In genomic region chr5:107263387-107264003, GRCh38 we compare ENCODE assay signal across 12 cellular contexts.
DNase-seq lines count a peak whose midpoint lies in the region; ATAC-seq, FAIRE-seq and TF ChIP-seq lines count a peak whose summit lies in the region.
"Had no signal": no experiment of that assay in that cellular context is flagged by ENCODE, and none has a peak within 500 bp of the region (broad histone marks: within the 10 kb centered on the region; RNA-seq: fewer than 3 reads in every experiment).

No MANE protein-coding gene starts in this region.

- FAIRE-seq in GM12878 (lab: Jason Lieb, UNC) (no peak), H54 (lab: Jason Lieb, UNC) (no peak)
- FAIRE-seq: endothelial cell of umbilical vein had no signal

- no peaks in the 10 kb centered on the region for H4K20me1 ChIP-seq in GM12878 (ENCODE audit: control insufficient read depth, insufficient read depth)

- TF ChIP-seq CTCF in GM12878 (IDR thresholded peaks at IDR 0.05 in 2 of 3, conservative IDR thresholded peaks at IDR 0.05 in 1 of 3; ENCODE audit: control insufficient read depth in 2 of 3, extremely low read depth in 1 of 3, insufficient read depth in 1 of 3, low read depth in 3 of 3, low read length in 3 of 3) = no peak

- intact Hi-C loops in GM12878 (cut with micrococcal nuclease; ENCODE audit: unreplicated experiment) = loop anchor here (2.0 kb wide), 1 partner anchor 31 kb away; no protein-coding TSS in a partner anchor

- TF ChIP-seq POLR2A in GM12878 (IDR thresholded peaks at IDR 0.05; ENCODE audit: low read depth, low read length) (no peak), H54 (IDR thresholded peaks at IDR 0.05; ENCODE audit: low read depth, low read length) (no peak)

- SMC1A ChIA-PET in GM12878 (lab: Charles Lee; ENCODE audit: uncharacterized antibody, unreplicated experiment) = interaction anchor here (0.6 to 4.9 kb wide), 32 partner anchors 8 to 365 kb away, joined by 3 to 44 read pairs (median 4); no protein-coding TSS in a partner anchor

- in situ Hi-C loops in GM12878 (cut with MboI) = no loop called here

- no TSS peak for BruUV-seq in GM12878 (replicated peaks; lab: Mats Ljungman, UMichigan)

- no peak overlapping the region; the same call in 1 of the 2 replicates for H3K4me3 ChIP-seq in GM12878
- H3K4me3 ChIP-seq: skin epidermis had no signal

- peak; percentile 65 for ATAC-seq in GM18499 (IDR thresholded peaks at IDR 0.05; ENCODE audit: insufficient read depth, unreplicated experiment)
- ATAC-seq in GM19463 (IDR thresholded peaks at IDR 0.05; ENCODE audit: unreplicated experiment) = peak; percentile 68
- ATAC-seq in HG02943 (IDR thresholded peaks at IDR 0.05; ENCODE audit: low read depth, unreplicated experiment) = peak; percentile 84
- ATAC-seq in GM12878 = peak; percentile 87
- ATAC-seq in HG02970 (IDR thresholded peaks at IDR 0.05; ENCODE audit: low FRiP score, unreplicated experiment) = no peak

- H3K27ac ChIP-seq in GM12878 (ENCODE audit: control insufficient read depth, insufficient read depth) = no peak overlapping the region

- H3K9me3 ChIP-seq in GM12878 (replicated peaks; ENCODE audit: control insufficient read depth, insufficient read depth, low read length) = peaks cover 12% of the 10 kb centered on the region

- H2AFZ ChIP-seq in GM12878 (ENCODE audit: control insufficient read depth, low read depth, low read length) = peak overlapping the region; percentile 54

- H3K4me1 ChIP-seq in GM12878 (ENCODE audit: control insufficient read depth, insufficient read depth, low read length) = peaks cover 15% of the 10 kb centered on the region; the same call in 1 of the 2 replicates

- peak; percentile 73 for DNase-seq in GM12878 (ENCODE audit: low read depth, low spot score)
- no peak for DNase-seq in H54 (ENCODE audit: insufficient read length, low spot score)
- DNase-seq in NCI-H510A treated with DMSO at 0.1 percent for 48 hours (lab: John Stamatoyannopoulos, UW) = no peak
- no peak for DNase-seq in activated T-cell treated with anti-CD3 and anti-CD28 coated beads, Interleukin-2, amount 50 U/mL, for 48 hours
- DNase-seq: aorta; stimulated activated CD8-positive, alpha-beta memory T cell treated with anti-CD3 and anti-CD28 coated beads, Interleukin-4, amount 100 ng/mL, for 48 hours had no signal

- whole genome bisulfite sequencing in GM12878 (ENCODE audit: insufficient coverage, insufficient replicate concordance, low lambda C conversion rate, missing lambda C conversion rate) = 0% methylated on average over 5 of the region's 5 CpGs

- H3K9ac ChIP-seq in GM12878 (ENCODE audit: control insufficient read depth, insufficient read depth, low read length) = no peak overlapping the region

- no peaks in the 10 kb centered on the region for H3K36me3 ChIP-seq in GM12878 (ENCODE audit: control insufficient read depth in 2 of 2, insufficient read depth in 2 of 2, low read length in 1 of 2)

- POLR2A ChIA-PET in GM12878 (lab: Charles Lee) = interaction anchor here (0.8 to 1.4 kb wide), 7 partner anchors 10 to 193 kb away, joined by 3 to 5 read pairs (median 4); no protein-coding TSS in a partner anchor

- H3K79me2 ChIP-seq in GM12878 (ENCODE audit: control insufficient read depth, insufficient read depth, low read length) = no peaks in the 10 kb centered on the region

- no peak for TF ChIP-seq RAD21 in GM12878 (IDR thresholded peaks at IDR 0.05; ENCODE audit: insufficient read depth, low read depth, low read length)

- peak in 1 of 2 experiments; percentile 65; a peak in 1 of 4 replicates for TF ChIP-seq EP300 in GM12878 (IDR thresholded peaks at IDR 0.05; ENCODE audit: borderline replicate concordance in 1 of 2, control insufficient read depth in 1 of 2, low read depth in 2 of 2, low read length in 2 of 2)

- H3K4me2 ChIP-seq in GM12878 (ENCODE audit: control insufficient read depth, insufficient read depth) = peak overlapping the region; percentile 67

- RAD21 ChIA-PET in GM12878 (lab: Charles Lee; ENCODE audit: unreplicated experiment) = interaction anchor here (0.7 to 2.9 kb wide), 20 partner anchors 9 to 405 kb away, joined by 3 to 20 read pairs (median 4); no protein-coding TSS in a partner anchor

- H3K27me3 ChIP-seq in GM12878 (replicated peaks in 1 of 2; ENCODE audit: control insufficient read depth in 2 of 2, insufficient read depth in 2 of 2, low read length in 1 of 2) = no peaks in the 10 kb centered on the region

- CTCF ChIA-PET in GM12878 (lab: Yijun Ruan, JAX) = interaction anchor here (0.6 to 4.0 kb wide), 15 partner anchors 9 to 307 kb away, joined by 3 to 35 read pairs (median 4); no protein-coding TSS in a partner anchor

TF ChIP-seq in GM12878, 131 proteins besides CTCF, POLR2A, EP300 and RAD21 (continues in another document):
- no peak for TF ChIP-seq POLR2AphosphoS5 (IDR thresholded peaks at IDR 0.05; ENCODE audit: low read length)
- TF ChIP-seq EED (IDR thresholded peaks at IDR 0.05; ENCODE audit: low read depth) = no peak
- no peak for TF ChIP-seq MXI1 (IDR thresholded peaks at IDR 0.05; ENCODE audit: low read depth, low read length)
- peak; percentile 81 for TF ChIP-seq DPF2 (IDR thresholded peaks at IDR 0.05)
- TF ChIP-seq IRF4 (IDR thresholded peaks at IDR 0.05; ENCODE audit: low read depth, low read length) = no peak
- TF ChIP-seq HCFC1 (IDR thresholded peaks at IDR 0.05; ENCODE audit: low read length) = no peak
- no peak for TF ChIP-seq STAT1 (conservative IDR thresholded peaks at IDR 0.05)
- no peak for TF ChIP-seq RAD51 (IDR thresholded peaks at IDR 0.05)
- TF ChIP-seq SIX5 (IDR thresholded peaks at IDR 0.05; ENCODE audit: low read depth, low read length, severe bottlenecking) = no peak
- peak; percentile 56 for TF ChIP-seq MEF2B (IDR thresholded peaks at IDR 0.05; ENCODE audit: partially characterized antibody, poor library complexity, severe bottlenecking)
- peak; percentile 72 for TF ChIP-seq ZNF384 (IDR thresholded peaks at IDR 0.05; ENCODE audit: borderline replicate concordance, low read depth, low read length)
- TF ChIP-seq ETV6 (conservative IDR thresholded peaks at IDR 0.05 in 1 of 2, IDR thresholded peaks at IDR 0.05 in 1 of 2; ENCODE audit: borderline replicate concordance in 1 of 2, low read depth in 1 of 2) = no peak
- no peak for TF ChIP-seq FOXK2 (IDR thresholded peaks at IDR 0.05)
- peak; percentile 77 for TF ChIP-seq IKZF1 (conservative IDR thresholded peaks at IDR 0.05)
- TF ChIP-seq, protein P1, sequence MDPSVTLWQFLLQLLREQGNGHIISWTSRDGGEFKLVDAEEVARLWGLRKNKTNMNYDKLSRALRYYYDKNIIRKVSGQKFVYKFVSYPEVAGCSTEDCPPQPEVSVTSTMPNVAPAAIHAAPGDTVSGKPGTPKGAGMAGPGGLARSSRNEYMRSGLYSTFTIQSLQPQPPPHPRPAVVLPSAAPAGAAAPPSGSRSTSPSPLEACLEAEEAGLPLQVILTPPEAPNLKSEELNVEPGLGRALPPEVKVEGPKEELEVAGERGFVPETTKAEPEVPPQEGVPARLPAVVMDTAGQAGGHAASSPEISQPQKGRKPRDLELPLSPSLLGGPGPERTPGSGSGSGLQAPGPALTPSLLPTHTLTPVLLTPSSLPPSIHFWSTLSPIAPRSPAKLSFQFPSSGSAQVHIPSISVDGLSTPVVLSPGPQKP (IDR thresholded peaks at IDR 0.05; ENCODE audit: low read depth, low read length) = no peak
- TF ChIP-seq SPI1 (IDR thresholded peaks at IDR 0.05; ENCODE audit: borderline replicate concordance, insufficient read depth, low read depth, low read length) = 0 out of 2 replicates have a peak, but pooled peaks have one; percentile 15
- TF ChIP-seq BACH1 (IDR thresholded peaks at IDR 0.05; ENCODE audit: borderline replicate concordance) = 0 out of 2 replicates have a peak, but pooled peaks have one; percentile 41
- TF ChIP-seq PML (IDR thresholded peaks at IDR 0.05; ENCODE audit: low read length) = no peak
- peak; percentile 45; the same call in 1 of the 2 replicates for TF ChIP-seq ZNF24 (IDR thresholded peaks at IDR 0.05)
- TF ChIP-seq MTA2 (IDR thresholded peaks at IDR 0.05; ENCODE audit: low read depth) = peak; percentile 77
- peak; percentile 60; the same call in 1 of the 2 replicates for TF ChIP-seq BMI1 (IDR thresholded peaks at IDR 0.05; ENCODE audit: borderline replicate concordance)
- TF ChIP-seq TAF1 (IDR thresholded peaks at IDR 0.05; ENCODE audit: borderline replicate concordance, low read depth, low read length) = no peak
- TF ChIP-seq JUND (IDR thresholded peaks at IDR 0.05; ENCODE audit: low read depth, low read length) = peak; percentile 7; the same call in 1 of the 2 replicates
- TF ChIP-seq WRNIP1 (IDR thresholded peaks at IDR 0.05; ENCODE audit: borderline replicate concordance, low read depth, low read length) = no peak
- no peak for TF ChIP-seq SMC3 (IDR thresholded peaks at IDR 0.05; ENCODE audit: borderline replicate concordance, low read length)
- peak; percentile 24 for TF ChIP-seq SMAD1 (IDR thresholded peaks at IDR 0.05; ENCODE audit: low read depth, partially characterized antibody)
- no peak for TF ChIP-seq SREBF1 (IDR thresholded peaks at IDR 0.05; ENCODE audit: low read length)
- TF ChIP-seq, protein P2, sequence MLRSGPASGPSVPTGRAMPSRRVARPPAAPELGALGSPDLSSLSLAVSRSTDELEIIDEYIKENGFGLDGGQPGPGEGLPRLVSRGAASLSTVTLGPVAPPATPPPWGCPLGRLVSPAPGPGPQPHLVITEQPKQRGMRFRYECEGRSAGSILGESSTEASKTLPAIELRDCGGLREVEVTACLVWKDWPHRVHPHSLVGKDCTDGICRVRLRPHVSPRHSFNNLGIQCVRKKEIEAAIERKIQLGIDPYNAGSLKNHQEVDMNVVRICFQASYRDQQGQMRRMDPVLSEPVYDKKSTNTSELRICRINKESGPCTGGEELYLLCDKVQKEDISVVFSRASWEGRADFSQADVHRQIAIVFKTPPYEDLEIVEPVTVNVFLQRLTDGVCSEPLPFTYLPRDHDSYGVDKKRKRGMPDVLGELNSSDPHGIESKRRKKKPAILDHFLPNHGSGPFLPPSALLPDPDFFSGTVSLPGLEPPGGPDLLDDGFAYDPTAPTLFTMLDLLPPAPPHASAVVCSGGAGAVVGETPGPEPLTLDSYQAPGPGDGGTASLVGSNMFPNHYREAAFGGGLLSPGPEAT (IDR thresholded peaks at IDR 0.05; ENCODE audit: low read depth) = peak; percentile 87
- no peak; the same call in 1 of the 2 replicates for TF ChIP-seq NR2F1 (conservative IDR thresholded peaks at IDR 0.05)
- no peak for TF ChIP-seq MTA3 (IDR thresholded peaks at IDR 0.05; ENCODE audit: borderline replicate concordance, low read length)
- no peak for TF ChIP-seq ZZZ3 (IDR thresholded peaks at IDR 0.05; ENCODE audit: control insufficient read depth, insufficient read length, low read depth)
- TF ChIP-seq BHLHE40 (IDR thresholded peaks at IDR 0.05; ENCODE audit: borderline replicate concordance in 1 of 2, low read depth in 2 of 2, low read length in 1 of 2) = peak in 1 of 2 experiments; percentile 23; a peak in 1 of 4 replicates
- no peak for TF ChIP-seq STAT3 (IDR thresholded peaks at IDR 0.05; ENCODE audit: low read depth, low read length)
- no peak for TF ChIP-seq YBX1 (IDR thresholded peaks at IDR 0.05)
